ENCODE assay signal across 9 cellular contexts in genomic region chr15:46312133-46312740, GRCh38.
DNase-seq lines count a peak whose midpoint lies in the region; ATAC-seq lines count a peak whose summit lies in the region.
"Had no signal": no experiment of that assay in that cellular context is flagged by ENCODE, and none has a peak within 500 bp of the region (broad histone marks: within the 10 kb centered on the region; RNA-seq: fewer than 3 reads in every experiment).

No MANE protein-coding gene starts in this region.

- no peak overlapping the region for H3K27ac ChIP-seq in CD8-positive, alpha-beta memory T cell (ENCODE audit: low read depth, low read length)
- H3K27ac ChIP-seq in mesenchymal stem cell (ENCODE audit: low read length, poor library complexity, severe bottlenecking): no peak overlapping the region

- H2BK5ac ChIP-seq in mesenchymal stem cell (ENCODE audit: low read depth, low read length, poor library complexity, severe bottlenecking): no peak overlapping the region

- H3K27me3 Mint-ChIP-seq in CD8-positive, alpha-beta memory T cell: no peaks in the 10 kb centered on the region
- H3K27me3 Mint-ChIP-seq in activated CD4-positive, alpha-beta T cell treated with anti-CD3 and anti-CD28 coated beads, Interleukin-2, amount 10 ng/mL, durations not matched to agents 7 days and 5 days: no peaks in the 10 kb centered on the region
- H3K27me3 Mint-ChIP-seq in effector memory CD8-positive, alpha-beta T cell: no peaks in the 10 kb centered on the region

- H3K36me3 ChIP-seq in CD8-positive, alpha-beta memory T cell (ENCODE audit: insufficient read depth, low read length): no peaks in the 10 kb centered on the region
- H3K36me3 ChIP-seq in mesenchymal stem cell (ENCODE audit: control insufficient read depth in 1 of 2, insufficient read depth in 2 of 2, low read depth in 1 of 2, low read length in 2 of 2): no peaks in the 10 kb centered on the region

- no peak overlapping the region for H2BK12ac ChIP-seq in mesenchymal stem cell (ENCODE audit: low read length in 2 of 2)

- H3K4me2 ChIP-seq in mesenchymal stem cell (ENCODE audit: low read length, poor library complexity, severe bottlenecking): no peak overlapping the region

- H3K23ac ChIP-seq in mesenchymal stem cell (ENCODE audit: low read length in 2 of 2): no peak overlapping the region

- H3K18ac ChIP-seq in mesenchymal stem cell (ENCODE audit: low read depth in 1 of 2, low read length in 2 of 2): no peak overlapping the region

- H3K4me1 ChIP-seq in CD8-positive, alpha-beta memory T cell (ENCODE audit: insufficient read depth, low read length): no peaks in the 10 kb centered on the region
- H3K4me1 ChIP-seq in mesenchymal stem cell (ENCODE audit: control insufficient read depth, insufficient read depth, low read depth, low read length): no peaks in the 10 kb centered on the region

- no peak overlapping the region for H4K8ac ChIP-seq in mesenchymal stem cell (ENCODE audit: low read length)

- H2AFZ ChIP-seq in mesenchymal stem cell (ENCODE audit: low read depth, low read length): no peak overlapping the region

- no peak overlapping the region for H2BK120ac ChIP-seq in mesenchymal stem cell (ENCODE audit: low read depth, low read length)

- WGBS in mesenchymal stem cell: 31% methylated on average over 2 of the region's 2 CpGs

- POLR2A ChIA-PET in CD8-positive, alpha-beta memory T cell (lab: Charles Lee): no interaction called here
- POLR2A ChIA-PET in activated CD4-positive, alpha-beta T cell treated with anti-CD3 and anti-CD28 coated beads, Interleukin-2, amount 10 ng/mL, durations not matched to agents 7 days and 5 days (lab: Charles Lee): no interaction called here

- no peak overlapping the region for H3K27ac Mint-ChIP-seq in CD8-positive, alpha-beta memory T cell
- H3K27ac Mint-ChIP-seq in activated CD4-positive, alpha-beta T cell treated with anti-CD3 and anti-CD28 coated beads, Interleukin-2, amount 10 ng/mL, durations not matched to agents 7 days and 5 days: no peak overlapping the region
- no peak overlapping the region for H3K27ac Mint-ChIP-seq in effector memory CD8-positive, alpha-beta T cell
- H3K27ac Mint-ChIP-seq: T-helper 1 cell treated with Interleukin-12 subunit alpha and Interleukin-12 subunit beta and Interleukin-4 antibody, amounts not matched to agents 30 μg/mL and 1 μg/mL, for 36 hours had no signal

- no peak overlapping the region for H3K4me3 ChIP-seq in CD8-positive, alpha-beta memory T cell (ENCODE audit: low read length)
- no peak overlapping the region for H3K4me3 ChIP-seq in mesenchymal stem cell (ENCODE audit: insufficient read depth in 1 of 2, low read depth in 1 of 2, low read length in 2 of 2)

- peak; percentile 3 to 50 (median 13) for DNase-seq in CD8-positive, alpha-beta memory T cell
- DNase-seq in NCI-H524 treated with DMSO at 0.1 percent for 48 hours (lab: John Stamatoyannopoulos, UW) (peak; percentile 80), mesenchymal stem cell (peak; percentile 71)
- peak; percentile 66 for DNase-seq in activated CD4-positive, alpha-beta T cell treated with anti-CD3 and anti-CD28 coated beads, Interleukin-2, amount 10 ng/mL, durations not matched to agents 7 days and 5 days
- peak; percentile 9 to 30 (median 20) for DNase-seq in effector memory CD8-positive, alpha-beta T cell
- peak; percentile 9 to 12 for DNase-seq in stimulated activated CD8-positive, alpha-beta memory T cell treated with anti-CD3 and anti-CD28 coated beads, Interleukin-7, amount 100 ng/mL, for 48 hours (ENCODE audit: extremely low read depth in 1 of 2, low read depth in 1 of 2)

- no peak overlapping the region for H4K91ac ChIP-seq in mesenchymal stem cell (ENCODE audit: low read length)

- ATAC-seq in GM19351 (IDR thresholded peaks at IDR 0.05; ENCODE audit: unreplicated experiment) (peak; percentile 96), HG03439 (IDR thresholded peaks at IDR 0.05; ENCODE audit: unreplicated experiment) (peak; percentile 90)
- ATAC-seq in effector memory CD8-positive, alpha-beta T cell (replicated peaks): peak; percentile 39

- no peaks in the 10 kb centered on the region for H3K36me3 Mint-ChIP-seq in CD8-positive, alpha-beta memory T cell
- no peaks in the 10 kb centered on the region for H3K36me3 Mint-ChIP-seq in activated CD4-positive, alpha-beta T cell treated with anti-CD3 and anti-CD28 coated beads, Interleukin-2, amount 10 ng/mL, durations not matched to agents 7 days and 5 days (ENCODE audit: low read depth)
- H3K36me3 Mint-ChIP-seq in effector memory CD8-positive, alpha-beta T cell (ENCODE audit: insufficient read depth): no peaks in the 10 kb centered on the region

- CTCF ChIA-PET in CD8-positive, alpha-beta memory T cell (lab: Charles Lee): interaction anchor here (1.2 to 1.5 kb wide), 2 partner anchors 14 to 52 kb away, joined by 3 to 4 read pairs; no protein-coding TSS in a partner anchor
- CTCF ChIA-PET in activated CD4-positive, alpha-beta T cell treated with anti-CD3 and anti-CD28 coated beads, Interleukin-2, amount 10 ng/mL, durations not matched to agents 7 days and 5 days (lab: Charles Lee): interaction anchor here (0.6 to 1.4 kb wide), 3 partner anchors 11 to 907 kb away, joined by 3 to 4 read pairs (median 3); no protein-coding TSS in a partner anchor

- no peak overlapping the region for H3K4ac ChIP-seq in mesenchymal stem cell (ENCODE audit: low read depth in 1 of 2, low read length in 2 of 2)

- no peaks in the 10 kb centered on the region for H3K27me3 ChIP-seq in CD8-positive, alpha-beta memory T cell (ENCODE audit: insufficient read depth, low read length, poor library complexity, severe bottlenecking)
- no peaks in the 10 kb centered on the region for H3K27me3 ChIP-seq in mesenchymal stem cell (ENCODE audit: control insufficient read depth in 1 of 2, insufficient read depth in 1 of 2, low read length in 2 of 2)

- H3K14ac ChIP-seq in mesenchymal stem cell (ENCODE audit: low read length in 2 of 2): no peak overlapping the region

- no peaks in the 10 kb centered on the region for H3K79me1 ChIP-seq in mesenchymal stem cell (replicated peaks; ENCODE audit: low read length, poor library complexity, severe bottlenecking)

- no peak overlapping the region for H2BK15ac ChIP-seq in mesenchymal stem cell (ENCODE audit: low read depth, poor library complexity, severe bottlenecking)

- H2AK5ac ChIP-seq in mesenchymal stem cell (ENCODE audit: low read length, severe bottlenecking): no peak overlapping the region

- no peaks in the 10 kb centered on the region for H3K9me3 ChIP-seq in CD8-positive, alpha-beta memory T cell (ENCODE audit: low read length)
- H3K9me3 ChIP-seq in mesenchymal stem cell (ENCODE audit: control insufficient read depth, low read length): no peaks in the 10 kb centered on the region

- no peak overlapping the region for H3K9ac ChIP-seq in mesenchymal stem cell (ENCODE audit: low read length)

- H3K4me3 Mint-ChIP-seq in CD8-positive, alpha-beta memory T cell: no peak overlapping the region
- no peak overlapping the region for H3K4me3 Mint-ChIP-seq in activated CD4-positive, alpha-beta T cell treated with anti-CD3 and anti-CD28 coated beads, Interleukin-2, amount 10 ng/mL, durations not matched to agents 7 days and 5 days
- no peak overlapping the region for H3K4me3 Mint-ChIP-seq in effector memory CD8-positive, alpha-beta T cell
- H3K4me3 Mint-ChIP-seq: T-helper 1 cell treated with Interleukin-12 subunit alpha and Interleukin-12 subunit beta and Interleukin-4 antibody, amounts not matched to agents 30 μg/mL and 1 μg/mL, for 36 hours had no signal

- H3K9me3 Mint-ChIP-seq in CD8-positive, alpha-beta memory T cell: no peaks in the 10 kb centered on the region
- no peaks in the 10 kb centered on the region for H3K9me3 Mint-ChIP-seq in activated CD4-positive, alpha-beta T cell treated with anti-CD3 and anti-CD28 coated beads, Interleukin-2, amount 10 ng/mL, durations not matched to agents 7 days and 5 days
- H3K9me3 Mint-ChIP-seq in effector memory CD8-positive, alpha-beta T cell: no peaks in the 10 kb centered on the region
- H3K9me3 Mint-ChIP-seq: T-helper 1 cell treated with Interleukin-12 subunit alpha and Interleukin-12 subunit beta and Interleukin-4 antibody, amounts not matched to agents 30 μg/mL and 1 μg/mL, for 36 hours had no signal

- no peaks in the 10 kb centered on the region for H3K4me1 Mint-ChIP-seq in CD8-positive, alpha-beta memory T cell
- H3K4me1 Mint-ChIP-seq in activated CD4-positive, alpha-beta T cell treated with anti-CD3 and anti-CD28 coated beads, Interleukin-2, amount 10 ng/mL, durations not matched to agents 7 days and 5 days: no peaks in the 10 kb centered on the region
- H3K4me1 Mint-ChIP-seq in effector memory CD8-positive, alpha-beta T cell (ENCODE audit: low read depth in 2 of 2): no peaks in the 10 kb centered on the region

Comparison
In these comparisons a context has a peak if more than half of its experiments do, and no peak if none do; other contexts are left out.
1. DNase-seq: peak in every context shown above with its lines; median percentile 80 in NCI-H524 treated with DMSO at 0.1 percent for 48 hours; 71 in mesenchymal stem cell; 66 in activated CD4-positive, alpha-beta T cell treated with anti-CD3 and anti-CD28 coated beads, Interleukin-2, amount 10 ng/mL, durations not matched to agents 7 days and 5 days; 20 in effector memory CD8-positive, alpha-beta T cell; 13 in CD8-positive, alpha-beta memory T cell; 10 in stimulated activated CD8-positive, alpha-beta memory T cell treated with anti-CD3 and anti-CD28 coated beads, Interleukin-7, amount 100 ng/mL, for 48 hours.
2. ATAC-seq: peak in every context shown above with its lines; median percentile 96 in GM19351; 90 in HG03439; 39 in effector memory CD8-positive, alpha-beta T cell.